Comparison of ENCODE assay signal across 28 cellular contexts in the genomic region with DNA sequence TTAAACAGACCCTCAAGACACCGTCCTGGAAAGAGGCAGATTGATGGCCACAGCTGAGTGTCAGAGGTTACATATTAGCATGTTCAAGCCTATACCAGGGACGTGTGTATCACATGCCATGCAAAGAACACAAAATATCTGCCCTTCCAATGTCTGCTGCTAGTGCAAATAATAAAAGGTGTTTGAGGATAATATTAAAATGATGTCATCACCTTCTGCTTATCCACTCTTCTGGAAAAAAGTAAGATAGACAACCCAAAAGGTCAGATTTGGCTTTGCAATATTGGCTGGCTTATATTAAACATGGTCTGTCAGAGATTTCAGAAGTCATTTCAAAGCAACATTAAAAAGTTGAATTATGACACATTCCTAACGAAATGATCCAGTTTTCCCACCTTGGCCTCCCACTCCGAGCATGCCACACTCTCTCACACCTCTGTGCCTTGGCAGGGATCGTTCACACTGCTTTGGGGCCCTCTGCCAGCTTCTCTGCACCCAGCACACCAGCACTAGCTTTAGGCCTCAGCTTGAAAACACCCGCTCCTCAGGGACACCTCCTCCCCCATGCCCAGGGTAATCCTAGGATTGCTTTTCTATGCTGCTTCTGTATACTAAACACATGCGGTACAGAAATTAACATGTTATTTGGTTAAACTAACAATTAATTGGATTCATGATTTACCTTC.
"Had no signal": no experiment of that assay in that cellular context is flagged by ENCODE, and none has a peak within 500 bp of the region (broad histone marks: within the 10 kb centered on the region; RNA-seq: fewer than 3 reads in every experiment).

No MANE protein-coding gene starts in this region.

- H3K4me3 Mint-ChIP-seq: dendritic cell treated with granulocyte-macrophage colony-stimulating factor and Interleukin-4, amounts not matched to agents 40 ng/mL and 50 ng/mL, for 4 days; endodermal cell; mesothelial cell of epicardium; natural killer cell; neural progenitor cell; stimulated activated memory B cell treated with anti-CD40 and anti-IgM and Interleukin-4, amounts not matched to agents 10 μg/mL and 1 μg/mL and 100 μg/mL, for 72 hours; stimulated activated naive CD8-positive, alpha-beta T cell treated with anti-CD3 and anti-CD28 coated beads, Interleukin-15, Interleukin-2, amounts not matched to agents 100 ng/mL and 50 ng/mL, for 24 hours had no signal

- H3K4me1 Mint-ChIP-seq: stimulated activated memory B cell treated with anti-CD40 and anti-IgM and Interleukin-4, amounts not matched to agents 10 μg/mL and 1 μg/mL and 100 μg/mL, for 72 hours had no signal

- H3K36me3 ChIP-seq: heart left ventricle, neural progenitor cell, pancreas, upper lobe of right lung, vagina had no signal

- DNase-seq: endodermal cell; erythroblast; foreskin melanocyte; heart left ventricle; hippocampal formation; kidney glomerular epithelial cell; natural killer cell; nucleus accumbens; pancreas; psoas muscle; retina; stimulated activated CD4-positive, alpha-beta T cell treated with anti-CD3 and anti-CD28 coated beads, Interleukin-15, amount 100 ng/mL, for 24 hours; stimulated activated CD4-positive, alpha-beta T cell treated with anti-CD3 and anti-CD28 coated beads, Interleukin-1b, Interleukin-23, amount 100 ng/mL, for 48 hours; stimulated activated CD4-positive, alpha-beta T cell treated with anti-CD3 and anti-CD28 coated beads, Interleukin-4, amount 100 ng/mL, for 24 hours; testis; upper lobe of right lung had no signal

- FAIRE-seq: colon, endothelial cell of umbilical vein, islet of Langerhans, pancreas had no signal

- ATAC-seq: natural killer cell; pancreas; psoas muscle; sciatic nerve; stimulated activated memory B cell treated with anti-CD40 and anti-IgM and Interleukin-4, amounts not matched to agents 10 μg/mL and 1 μg/mL and 100 μg/mL, for 72 hours; upper lobe of right lung had no signal

- H3K36me3 Mint-ChIP-seq: mesothelial cell of epicardium, natural killer cell, neural progenitor cell had no signal

- H3K4me1 ChIP-seq: pancreas, psoas muscle, testis, upper lobe of right lung, vagina had no signal

- H3K9me3 ChIP-seq: pancreas, psoas muscle, spleen, testis, tibial nerve, upper lobe of right lung, vagina had no signal

- H3K27me3 ChIP-seq: heart left ventricle, neural progenitor cell, pancreas, spleen, testis, tibial nerve, upper lobe of right lung, vagina had no signal

- H3K4me3 ChIP-seq: heart left ventricle, neural progenitor cell, pancreas, psoas muscle, spleen, testis, tibial nerve, upper lobe of right lung, vagina had no signal

- H3K27ac Mint-ChIP-seq: dendritic cell treated with granulocyte-macrophage colony-stimulating factor and Interleukin-4, amounts not matched to agents 40 ng/mL and 50 ng/mL, for 4 days; endodermal cell; mesothelial cell of epicardium; natural killer cell; neural progenitor cell; stimulated activated memory B cell treated with anti-CD40 and anti-IgM and Interleukin-4, amounts not matched to agents 10 μg/mL and 1 μg/mL and 100 μg/mL, for 72 hours; stimulated activated naive CD8-positive, alpha-beta T cell treated with anti-CD3 and anti-CD28 coated beads, Interleukin-15, Interleukin-2, amounts not matched to agents 100 ng/mL and 50 ng/mL, for 24 hours had no signal

- H3K4me2 ChIP-seq: neural progenitor cell had no signal

- H3K27ac ChIP-seq: heart left ventricle, neural progenitor cell, pancreas, psoas muscle, spleen, testis, tibial nerve, upper lobe of right lung, vagina had no signal

- H3K27me3 Mint-ChIP-seq: dendritic cell treated with granulocyte-macrophage colony-stimulating factor and Interleukin-4, amounts not matched to agents 40 ng/mL and 50 ng/mL, for 4 days; stimulated activated memory B cell treated with anti-CD40 and anti-IgM and Interleukin-4, amounts not matched to agents 10 μg/mL and 1 μg/mL and 100 μg/mL, for 72 hours; stimulated activated naive CD8-positive, alpha-beta T cell treated with anti-CD3 and anti-CD28 coated beads, Interleukin-15, Interleukin-2, amounts not matched to agents 100 ng/mL and 50 ng/mL, for 24 hours had no signal

- H3K9me3 Mint-ChIP-seq: dendritic cell treated with granulocyte-macrophage colony-stimulating factor and Interleukin-4, amounts not matched to agents 40 ng/mL and 50 ng/mL, for 4 days; endodermal cell; mesothelial cell of epicardium; natural killer cell; neural progenitor cell; stimulated activated memory B cell treated with anti-CD40 and anti-IgM and Interleukin-4, amounts not matched to agents 10 μg/mL and 1 μg/mL and 100 μg/mL, for 72 hours; stimulated activated naive CD8-positive, alpha-beta T cell treated with anti-CD3 and anti-CD28 coated beads, Interleukin-15, Interleukin-2, amounts not matched to agents 100 ng/mL and 50 ng/mL, for 24 hours had no signal

- H2AFZ ChIP-seq: neural progenitor cell had no signal

- H3K9ac ChIP-seq: neural progenitor cell had no signal
